17 cellular contexts compared by ENCODE assay signal in the genomic region with DNA sequence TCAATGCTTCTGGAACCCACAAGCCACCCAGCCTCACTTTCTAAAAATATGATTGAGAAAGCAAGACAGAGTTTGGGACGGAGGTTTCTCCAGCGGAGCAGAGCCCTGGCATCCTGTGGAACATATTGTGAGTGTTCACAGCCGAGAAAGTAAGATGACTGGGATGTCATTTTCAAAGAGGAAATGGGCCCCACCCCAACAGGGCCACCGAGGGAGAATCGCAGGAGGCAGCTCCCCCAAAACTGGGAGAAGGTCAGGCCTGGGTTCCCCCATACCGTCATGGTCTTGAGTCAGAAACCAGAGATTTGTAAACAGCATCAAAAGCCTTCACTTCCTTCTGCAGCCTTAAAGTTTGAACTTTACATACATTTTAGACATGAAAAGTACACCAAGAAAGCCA.
"Had no signal": no experiment of that assay in that cellular context is flagged by ENCODE, and none has a peak within 500 bp of the region (broad histone marks: within the 10 kb centered on the region; RNA-seq: fewer than 3 reads in every experiment).

No MANE protein-coding gene starts in this region.

- ATAC-seq: activated CD4-positive, alpha-beta T cell treated with anti-CD3 and anti-CD28 coated beads for 36 hours had no signal

- H3K27ac ChIP-seq: SK-N-MC, WERI-Rb-1 had no signal

- H3K4me3 ChIP-seq: SK-N-MC had no signal

- DNase-seq: activated CD4-positive, alpha-beta memory T cell treated with anti-CD3 and anti-CD28 coated beads, Interleukin-2, amount 10 ng/mL, durations not matched to agents 7 days and 5 days; activated CD4-positive, alpha-beta T cell treated with anti-CD3 and anti-CD28 coated beads for 36 hours; activated CD4-positive, alpha-beta T cell treated with anti-CD3 and anti-CD28 coated beads, Interleukin-2, amount 50 U/mL, for 1 hour; activated gamma-delta T cell treated with Interleukin-2 at 50 U/mL for 16 hours; activated naive CD4-positive, alpha-beta T cell treated with anti-CD3 and anti-CD28 coated beads, Interleukin-2, amount 10 ng/mL, durations not matched to agents 7 days and 5 days; activated naive CD8-positive, alpha-beta T cell treated with anti-CD3 and anti-CD28 coated beads for 36 hours; activated T-cell treated with anti-CD3 and anti-CD28 coated beads for 4 hours; activated T-cell treated with anti-CD3 and anti-CD28 coated beads, Interleukin-2, amount 50 U/mL, for 48 hours; KG1; NCI-H1092; NCI-H1930; NCI-H2171 treated with DMSO at 0.1 percent for 48 hours; NCI-H226; NCI-H82; T-helper 1 cell; WERI-Rb-1 had no signal

- H3K36me3 ChIP-seq: WERI-Rb-1 had no signal
